ENCODE assay signal across 2 cellular contexts in genomic region chr10:44353721-44354120, GRCh38.
TF ChIP-seq lines count a peak whose summit lies in the region.

No MANE protein-coding gene starts in this region.

TF ChIP-seq in IMR-90, 13 proteins besides CTCF, POLR2A, EP300 and RAD21:
- TF ChIP-seq ELK1 (IDR thresholded peaks at IDR 0.05; ENCODE audit: borderline replicate concordance, low read depth, low read length) (no peak), BHLHE40 (IDR thresholded peaks at IDR 0.05; ENCODE audit: low read depth, low read length) (no peak), CHD1 (IDR thresholded peaks at IDR 0.05; ENCODE audit: low read depth, low read length) (no peak), RFX5 (IDR thresholded peaks at IDR 0.05; ENCODE audit: low read depth, low read length) (no peak), MXI1 (IDR thresholded peaks at IDR 0.05; ENCODE audit: borderline replicate concordance, low read depth, low read length) (no peak), FOS (IDR thresholded peaks at IDR 0.05; ENCODE audit: low read depth, low read length) (no peak)

TF ChIP-seq in H1, 55 proteins besides CTCF, POLR2A, EP300 and RAD21:
- TF ChIP-seq CHD7 (IDR thresholded peaks at IDR 0.05; ENCODE audit: insufficient replicate concordance, low read length) = no peak
- no peak for TF ChIP-seq TEAD4 (IDR thresholded peaks at IDR 0.05; ENCODE audit: low read depth, low read length)
- TF ChIP-seq SP4 (IDR thresholded peaks at IDR 0.05; ENCODE audit: low read length) = no peak
- no peak for TF ChIP-seq SIX5 (IDR thresholded peaks at IDR 0.05; ENCODE audit: low read depth, low read length)
- TF ChIP-seq GABPA (IDR thresholded peaks at IDR 0.05; ENCODE audit: borderline replicate concordance, insufficient read depth, low read length) = no peak
- no peak for TF ChIP-seq TAF1 (IDR thresholded peaks at IDR 0.05; ENCODE audit: low read depth, low read length)
- no peak for TF ChIP-seq POU5F1 (IDR thresholded peaks at IDR 0.05; ENCODE audit: low read depth, low read length)
- no peak for TF ChIP-seq TCF12 (IDR thresholded peaks at IDR 0.05; ENCODE audit: low read depth, low read length)
- no peak for TF ChIP-seq RBBP5 (IDR thresholded peaks at IDR 0.05; ENCODE audit: borderline replicate concordance, low read depth, low read length)
- TF ChIP-seq SAP30 (IDR thresholded peaks at IDR 0.05; ENCODE audit: insufficient read depth, insufficient replicate concordance, low read length) = no peak
- TF ChIP-seq KDM4A (IDR thresholded peaks at IDR 0.05; ENCODE audit: low read depth, low read length, severe bottlenecking) = no peak
- TF ChIP-seq CEBPB (IDR thresholded peaks at IDR 0.05; ENCODE audit: low read depth, low read length) = no peak
- no peak for TF ChIP-seq MAFK (IDR thresholded peaks at IDR 0.05; ENCODE audit: low read depth, low read length)
- no peak for TF ChIP-seq CHD2 (IDR thresholded peaks at IDR 0.05; ENCODE audit: low read length)
- no peak for TF ChIP-seq TBP (IDR thresholded peaks at IDR 0.05; ENCODE audit: low read depth, low read length)
- TF ChIP-seq CHD1 (IDR thresholded peaks at IDR 0.05; ENCODE audit: low read depth, low read length) = no peak
- no peak for TF ChIP-seq EZH2 (IDR thresholded peaks at IDR 0.05; ENCODE audit: low read depth, low read length, severe bottlenecking)
- TF ChIP-seq SIRT6 (IDR thresholded peaks at IDR 0.05; ENCODE audit: low read length) = no peak
- no peak for TF ChIP-seq EGR1 (IDR thresholded peaks at IDR 0.05; ENCODE audit: borderline replicate concordance, low read depth, low read length)
